ENCODE assay signal across 25 cellular contexts in genomic region chr6:93900142-93900541, GRCh38.
"Had no signal": no experiment of that assay in that cellular context is flagged by ENCODE, and none has a peak within 500 bp of the region (broad histone marks: within the 10 kb centered on the region; RNA-seq: fewer than 3 reads in every experiment).

No MANE protein-coding gene starts in this region.

- H3K27ac Mint-ChIP-seq: dendritic cell treated with granulocyte-macrophage colony-stimulating factor and Interleukin-4, amounts not matched to agents 40 ng/mL and 50 ng/mL, for 4 days; effector memory CD8-positive, alpha-beta T cell; endodermal cell had no signal

- H3K9me3 Mint-ChIP-seq: dendritic cell treated with granulocyte-macrophage colony-stimulating factor and Interleukin-4, amounts not matched to agents 40 ng/mL and 50 ng/mL, for 4 days had no signal

- DNase-seq: colonic mucosa; cortex of kidney; dermis blood vessel endothelial cell; dorsolateral prefrontal cortex; effector CD4-positive, alpha-beta T cell; effector CD8-positive, alpha-beta T cell; effector memory CD4-positive, alpha-beta T cell; effector memory CD8-positive, alpha-beta T cell; endodermal cell; erythroblast; esophagus squamous epithelium; foreskin fibroblast; foreskin keratinocyte; foreskin melanocyte; gastrocnemius medialis; glutamatergic neuron; head of caudate nucleus; heart left ventricle; heart right ventricle had no signal

- H3K36me3 ChIP-seq: colonic mucosa, esophagus muscularis mucosa, esophagus squamous epithelium, gastrocnemius medialis, gastroesophageal sphincter, heart left ventricle, heart right ventricle had no signal

- H3K4me1 Mint-ChIP-seq: endodermal cell had no signal

- ATAC-seq: effector memory CD8-positive, alpha-beta T cell; esophagus mucosa; foreskin keratinocyte; gastrocnemius medialis; gastroesophageal sphincter; heart left ventricle; heart right ventricle had no signal

- H3K27me3 Mint-ChIP-seq: dendritic cell treated with granulocyte-macrophage colony-stimulating factor and Interleukin-4, amounts not matched to agents 40 ng/mL and 50 ng/mL, for 4 days; effector memory CD8-positive, alpha-beta T cell had no signal

- H3K9me3 ChIP-seq: colonic mucosa, esophagus muscularis mucosa, gastrocnemius medialis, gastroesophageal sphincter, heart left ventricle, heart right ventricle had no signal

- H3K27me3 ChIP-seq: colonic mucosa, dorsolateral prefrontal cortex, esophagus muscularis mucosa, esophagus squamous epithelium, foreskin keratinocyte, gastrocnemius medialis, gastroesophageal sphincter, heart left ventricle, heart right ventricle had no signal

- H3K4me1 ChIP-seq: colonic mucosa, esophagus muscularis mucosa, esophagus squamous epithelium, foreskin keratinocyte, gastrocnemius medialis, gastroesophageal sphincter, heart left ventricle, heart right ventricle had no signal

- H3K27ac ChIP-seq: colonic mucosa, coronary artery, dorsolateral prefrontal cortex, epithelial cell of prostate, esophagus muscularis mucosa, esophagus squamous epithelium, foreskin keratinocyte, gastrocnemius medialis, gastroesophageal sphincter, heart left ventricle, heart right ventricle had no signal

- H3K4me3 ChIP-seq: colonic mucosa, coronary artery, dorsolateral prefrontal cortex, esophagus muscularis mucosa, esophagus squamous epithelium, gastrocnemius medialis, gastroesophageal sphincter, heart left ventricle, heart right ventricle had no signal

- H3K4me3 Mint-ChIP-seq: dendritic cell treated with granulocyte-macrophage colony-stimulating factor and Interleukin-4, amounts not matched to agents 40 ng/mL and 50 ng/mL, for 4 days; effector memory CD8-positive, alpha-beta T cell; endodermal cell had no signal
